In the genomic region with DNA sequence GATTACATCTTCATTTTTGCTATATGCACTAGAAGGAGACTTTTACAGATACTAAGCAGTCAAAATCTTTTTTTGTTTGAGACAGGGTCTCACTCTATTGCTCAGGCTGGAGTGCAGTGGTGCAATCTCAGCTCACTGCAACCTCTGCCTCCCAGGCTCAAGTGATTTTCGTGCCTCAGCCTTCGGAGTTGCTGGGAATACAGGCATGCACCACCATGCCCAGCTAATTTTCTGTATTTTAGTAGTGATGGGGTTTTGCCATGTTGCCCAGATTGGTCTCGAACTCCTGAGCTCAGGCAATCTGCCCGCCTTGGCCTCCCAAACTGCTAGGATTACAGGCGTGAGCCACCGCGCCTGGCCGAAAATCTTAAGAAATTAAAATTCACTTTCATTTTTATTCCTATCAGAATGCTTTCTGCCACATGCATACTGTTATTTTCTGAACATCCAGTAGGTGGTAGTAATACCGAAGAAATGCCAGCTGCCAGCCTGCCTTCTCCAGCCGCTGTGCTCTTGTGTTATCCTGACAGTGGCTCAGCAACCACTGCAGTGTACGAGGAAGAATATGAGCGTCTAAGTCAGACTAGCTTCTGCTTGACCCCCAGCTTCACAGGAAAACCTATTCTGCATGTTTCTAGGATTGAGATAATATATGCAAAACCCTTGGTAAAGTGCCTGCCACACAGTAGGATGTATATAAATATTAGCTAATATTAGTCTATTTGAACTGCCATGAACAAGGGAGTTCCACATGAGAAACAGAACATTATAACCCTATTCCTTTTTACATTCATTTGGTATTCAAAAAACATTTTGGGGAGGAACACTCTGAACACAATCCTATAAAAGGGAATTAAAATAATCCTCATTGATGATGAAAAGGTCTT, we compare ENCODE assay signal across 8 cellular contexts. TPM values are rescaled to one million over a fixed set of nuclear protein-coding genes. Genes with fewer than 3 reads are reported as not detected.
A peak's percentile ranks its signal among the peaks of the same experiment; 100 is the strongest.
DNase-seq lines count a peak whose midpoint lies in the region; ATAC-seq, FAIRE-seq and TF ChIP-seq lines count a peak whose summit lies in the region.

No MANE protein-coding gene starts in this region.

- H3K4me1 Mint-ChIP-seq in Calu3 (ENCODE audit: low read depth, unreplicated experiment) (no peaks in the 10 kb centered on the region), nephron progenitor cell (peaks cover 5% of the 10 kb centered on the region)
- H3K4me1 Mint-ChIP-seq in activated T-cell treated with anti-CD3 and anti-CD28 coated beads, Interleukin-2, amount 50 U/mL, for 24 hours (ENCODE audit: low read depth), result peaks cover 21% of the 10 kb centered on the region

- H3K27me3 ChIP-seq in OCI-LY1 (ENCODE audit: insufficient read depth, low read length) (no peaks in the 10 kb centered on the region), thoracic aorta (replicated peaks; ENCODE audit: insufficient read depth) (no peaks in the 10 kb centered on the region)

- H3K27me3 Mint-ChIP-seq in Calu3 (ENCODE audit: unreplicated experiment), result no peaks in the 10 kb centered on the region
- no peaks in the 10 kb centered on the region for H3K27me3 Mint-ChIP-seq in activated T-cell treated with anti-CD3 and anti-CD28 coated beads, Interleukin-2, amount 50 U/mL, for 24 hours
- no peaks in the 10 kb centered on the region for H3K27me3 Mint-ChIP-seq in nephron progenitor cell (ENCODE audit: low read depth, poor library complexity)

- H4K20me1 ChIP-seq in OCI-LY1 (ENCODE audit: insufficient read depth, low read length), result no peaks in the 10 kb centered on the region

- CTCF ChIA-PET in Calu3 (lab: Charles Lee), result interaction anchor here (0.6 to 1.1 kb wide), 3 partner anchors 35 to 619 kb away, joined by 5 to 9 read pairs (median 6); no protein-coding TSS in a partner anchor

- no peak overlapping the region for H3K4me3 ChIP-seq in OCI-LY1 (ENCODE audit: low read depth, low read length, poor library complexity, severe bottlenecking)
- H3K4me3 ChIP-seq in thoracic aorta, result peak overlapping the region; percentile 47

- intact Hi-C loops in Calu3 (cut with micrococcal nuclease; ENCODE audit: unreplicated experiment), result no loop called here

- H3K9me2 ChIP-seq in OCI-LY1 (ENCODE audit: low read depth, low read length), result no peaks in the 10 kb centered on the region

- H3K36me3 ChIP-seq in OCI-LY1 (ENCODE audit: insufficient read depth, low read length) (no peaks in the 10 kb centered on the region), thoracic aorta (no peaks in the 10 kb centered on the region)

- FAIRE-seq in HTR-8/SVneo (lab: Jason Lieb, UNC), result no peak

- H3K27ac Mint-ChIP-seq in Calu3 (ENCODE audit: unreplicated experiment) (no peak overlapping the region), nephron progenitor cell (no peak overlapping the region)
- H3K27ac Mint-ChIP-seq in activated T-cell treated with anti-CD3 and anti-CD28 coated beads, Interleukin-2, amount 50 U/mL, for 24 hours, result no peak overlapping the region

- H3K9ac ChIP-seq in OCI-LY1 (ENCODE audit: low read length), result peak overlapping the region; percentile 35; the same call in 1 of the 2 replicates

- H3F3A ChIP-seq in OCI-LY1 (ENCODE audit: insufficient read depth, low read length), result no peaks in the 10 kb centered on the region

- BruUV-seq in Calu3 (replicated peaks; lab: Mats Ljungman, UMichigan), result no TSS peak

- TF ChIP-seq CTCF in Calu3 (IDR thresholded peaks at IDR 0.05; ENCODE audit: unreplicated experiment) (peak; percentile 28), OCI-LY1 (IDR thresholded peaks at IDR 0.05; ENCODE audit: low read length) (peak; percentile 68), nephron progenitor cell (IDR thresholded peaks at IDR 0.05) (peak; percentile 59), thoracic aorta (IDR thresholded peaks at IDR 0.05) (peak; percentile 82)

- peaks cover 16% of the 10 kb centered on the region for H3K4me1 ChIP-seq in OCI-LY1 (ENCODE audit: insufficient read depth, low read length, severe bottlenecking)
- peaks cover 6 to 24% of the 10 kb centered on the region in 2 donors for H3K4me1 ChIP-seq in thoracic aorta (ENCODE audit: control insufficient read depth in 1 of 2, low read depth in 2 of 2)

- H3K9me3 ChIP-seq in OCI-LY1 (ENCODE audit: low read length), result no peaks in the 10 kb centered on the region
- no peaks in the 10 kb centered on the region for H3K9me3 ChIP-seq in thoracic aorta

- H3K4me3 Mint-ChIP-seq in Calu3 (ENCODE audit: low read depth, unreplicated experiment) (no peak overlapping the region), nephron progenitor cell (no peak overlapping the region)
- no peak overlapping the region for H3K4me3 Mint-ChIP-seq in activated T-cell treated with anti-CD3 and anti-CD28 coated beads, Interleukin-2, amount 50 U/mL, for 24 hours

- H3K79me2 ChIP-seq in OCI-LY1 (ENCODE audit: insufficient read depth, low read length), result no peaks in the 10 kb centered on the region

- ATAC-seq in GM21360 (IDR thresholded peaks at IDR 0.05; ENCODE audit: unreplicated experiment), result peak; percentile 87
- ATAC-seq in thoracic aorta (ENCODE audit: insufficient number of reproducible peaks, low FRiP score, low read depth), result peak; percentile 58

- H3K27ac ChIP-seq in OCI-LY1 (ENCODE audit: low read depth, low read length, poor library complexity, severe bottlenecking), result no peak overlapping the region
- H3K27ac ChIP-seq in thoracic aorta, result peak overlapping the region in 1 of 2 donors; percentile 23

- peak; percentile 23 for DNase-seq in Calu3
- DNase-seq in HTR-8/SVneo (ENCODE audit: insufficient read length, low spot score), result peak; percentile 44
- peak; percentile 53 for DNase-seq in activated T-cell treated with anti-CD3 and anti-CD28 coated beads, Interleukin-2, amount 50 U/mL, for 24 hours
- DNase-seq in fibroblast of gingiva (ENCODE audit: low read depth), result peak; percentile 72
- DNase-seq in nephron progenitor cell, result peak; percentile 35
- DNase-seq in thoracic aorta (ENCODE audit: low spot score), result no peak

- H3K4me2 ChIP-seq in OCI-LY1 (ENCODE audit: low read length), result peak overlapping the region; percentile 34

- no peaks in the 10 kb centered on the region for H3K9me3 Mint-ChIP-seq in Calu3 (ENCODE audit: low read depth, unreplicated experiment)
- no peaks in the 10 kb centered on the region for H3K9me3 Mint-ChIP-seq in activated T-cell treated with anti-CD3 and anti-CD28 coated beads, Interleukin-2, amount 50 U/mL, for 24 hours
- H3K9me3 Mint-ChIP-seq in nephron progenitor cell, result no peaks in the 10 kb centered on the region

- H2AFZ ChIP-seq in OCI-LY1 (ENCODE audit: low read length), result no peak overlapping the region

- no peaks in the 10 kb centered on the region for H3K36me3 Mint-ChIP-seq in Calu3 (ENCODE audit: insufficient read depth, unreplicated experiment)
- H3K36me3 Mint-ChIP-seq in activated T-cell treated with anti-CD3 and anti-CD28 coated beads, Interleukin-2, amount 50 U/mL, for 24 hours (ENCODE audit: low read depth), result peaks cover 9% of the 10 kb centered on the region
- peaks cover 26% of the 10 kb centered on the region for H3K36me3 Mint-ChIP-seq in nephron progenitor cell (ENCODE audit: low read depth)

RNA-seq across cellular contexts. Expression of a gene that starts 54.2 kb away (rescaled TPM):
- total RNA-seq in Calu3 (2022) (29.7 and 33.5 TPM in 2 replicates), thoracic aorta (10 to 100 TPM in 1 of 2 donors, 1 to 10 TPM in 1; 8.1 to 16.8 TPM)

Comparison
In these comparisons a context has a peak if more than half of its experiments do, and no peak if none do; other contexts are left out.
1. CTCF ChIP-seq: peak in every context shown above with its lines; median percentile 82 in thoracic aorta; 68 in OCI-LY1; 59 in nephron progenitor cell; 28 in Calu3.